9 cellular contexts compared by ENCODE assay signal in the genomic region with DNA sequence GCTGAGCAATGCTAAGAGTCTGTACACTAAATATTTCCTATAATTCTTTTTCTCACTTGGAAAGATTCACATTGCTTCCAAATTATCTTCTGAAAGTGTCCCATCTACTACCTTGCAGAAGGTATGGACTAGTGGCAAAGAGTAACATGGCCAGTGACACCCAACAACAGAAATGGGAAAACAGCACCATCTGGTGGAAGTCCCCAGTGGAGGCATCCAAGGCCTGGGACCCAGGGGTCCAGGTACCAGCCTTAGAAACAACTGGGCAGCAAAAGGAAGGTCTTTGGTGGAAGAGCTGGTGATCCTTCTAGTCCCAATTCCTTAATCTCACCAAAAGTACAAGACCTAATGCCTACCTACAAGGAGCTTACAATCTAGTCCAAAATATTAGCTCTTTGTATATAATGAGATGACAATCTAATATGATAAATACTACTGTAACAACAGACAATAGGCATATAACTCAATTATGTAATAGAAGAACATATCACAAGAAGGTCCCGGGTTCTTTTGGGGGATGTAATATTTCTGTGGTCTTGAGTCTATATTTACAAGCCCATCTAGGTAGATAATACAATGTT. TPM values are rescaled to one million over a fixed set of nuclear protein-coding genes. Genes with fewer than 3 reads are reported as not detected.
DNase-seq lines count a peak whose midpoint lies in the region; ATAC-seq, FAIRE-seq and TF ChIP-seq lines count a peak whose summit lies in the region.
"Had no signal": no experiment of that assay in that cellular context is flagged by ENCODE, and none has a peak within 500 bp of the region (broad histone marks: within the 10 kb centered on the region; RNA-seq: fewer than 3 reads in every experiment).

No MANE protein-coding gene starts in this region.

- H3K9ac ChIP-seq in HepG2 (ENCODE audit: insufficient read depth, low read depth, low read length) (no peak overlapping the region), smooth muscle cell (ENCODE audit: low read depth) (no peak overlapping the region)

- H3F3A ChIP-seq in smooth muscle cell (ENCODE audit: low read depth), result no peaks in the 10 kb centered on the region

- H3K27me3 ChIP-seq in HepG2 (ENCODE audit: control insufficient read depth in 1 of 2, insufficient read depth in 2 of 2, low read length in 2 of 2) (peaks cover 0 to 6% of the 10 kb centered on the region in 2 experiments; a peak in 1 of 5 replicates), smooth muscle cell (ENCODE audit: low read depth) (peaks cover 48% of the 10 kb centered on the region), aorta (ENCODE audit: control insufficient read depth in 1 of 2, insufficient read depth in 2 of 2, low read length in 1 of 2) (no peaks in the 10 kb centered on the region)

- no peak for TF ChIP-seq EP300 in HepG2 (IDR thresholded peaks at IDR 0.05; ENCODE audit: low read depth in 2 of 2, low read length in 2 of 2)
- TF ChIP-seq EP300 in HepG2 (CRISPR knock-in tag; IDR thresholded peaks at IDR 0.05; ENCODE audit: borderline replicate concordance), result no peak

- in situ Hi-C loops in HepG2 (cut with HindIII; ENCODE audit: extremely low pct_ligation_motif_present, low pct_unique_long_range_greater_than_20kb), result loop anchor here (5.0 to 10.0 kb wide), 2 partner anchors 52 to 350 kb away; no protein-coding TSS in a partner anchor

- H3K4me1 ChIP-seq in HepG2 (ENCODE audit: insufficient read depth, low read length) (peaks cover 6% of the 10 kb centered on the region; the same call in 1 of the 2 replicates), smooth muscle cell (ENCODE audit: low read depth) (no peaks in the 10 kb centered on the region), aorta (ENCODE audit: control insufficient read depth in 1 of 2, insufficient read depth in 2 of 2, low read length in 2 of 2) (no peaks in the 10 kb centered on the region)
- H3K4me1 ChIP-seq: tibial nerve had no signal

- H3K36me3 Mint-ChIP-seq in activated T-helper 17 cell treated with anti-CD3 and anti-CD28 coated beads, Interleukin-2, amount 50 U/mL, for 72 hours (ENCODE audit: low read depth), result peaks cover 42% of the 10 kb centered on the region

- peak; percentile 76 for ATAC-seq in activated T-helper 17 cell treated with anti-CD3 and anti-CD28 coated beads, Interleukin-2, amount 50 U/mL, for 72 hours (replicated peaks)
- ATAC-seq in HepG2 (peak; percentile 93), HG03025 (IDR thresholded peaks at IDR 0.05; ENCODE audit: low FRiP score, unreplicated experiment) (no peak), aorta (ENCODE audit: low FRiP score) (no peak)

- TF ChIP-seq CTCF in HepG2 (CRISPR knock-in tag; IDR thresholded peaks at IDR 0.05) (peak; percentile 65), smooth muscle cell (IDR thresholded peaks at IDR 0.05; ENCODE audit: borderline replicate concordance, insufficient read depth, poor library complexity, severe bottlenecking) (no peak)

- FAIRE-seq in HepG2 (lab: Jason Lieb, UNC), result peak; percentile 73

- H3K4me3 Mint-ChIP-seq in activated T-helper 17 cell treated with anti-CD3 and anti-CD28 coated beads, Interleukin-2, amount 50 U/mL, for 72 hours, result no peak overlapping the region

- TF ChIP-seq RAD21 in HepG2 (CRISPR knock-in tag; IDR thresholded peaks at IDR 0.05), result peak; percentile 73

- H3K27ac Mint-ChIP-seq in activated T-helper 17 cell treated with anti-CD3 and anti-CD28 coated beads, Interleukin-2, amount 50 U/mL, for 72 hours, result no peak overlapping the region

- POLR2A ChIA-PET in HepG2 (lab: Yijun Ruan, JAX), result no interaction called here

- H3K27ac ChIP-seq in HepG2 (ENCODE audit: extremely low read length, insufficient read depth, low read length) (no peak overlapping the region), smooth muscle cell (ENCODE audit: low read depth) (no peak overlapping the region), aorta (ENCODE audit: low read depth in 1 of 2, low read length in 2 of 2) (no peak overlapping the region)
- H3K27ac ChIP-seq: tibial nerve had no signal

- H4K20me1 ChIP-seq in HepG2 (ENCODE audit: insufficient read depth, low read length) (no peaks in the 10 kb centered on the region), smooth muscle cell (ENCODE audit: low read depth) (no peaks in the 10 kb centered on the region)

- no peak for TF ChIP-seq POLR2A in HepG2 (IDR thresholded peaks at IDR 0.05; ENCODE audit: insufficient read depth in 1 of 2, low read depth in 2 of 2, low read length in 2 of 2)

- intact Hi-C loops in HepG2 (cut with micrococcal nuclease; ENCODE audit: unreplicated experiment), result loop anchor here (1.0 kb wide), 1 partner anchor 221 kb away; no protein-coding TSS in a partner anchor
- intact Hi-C loops in aorta (cut with DNase I), result no loop called here

- no peak overlapping the region for H2AFZ ChIP-seq in HepG2 (ENCODE audit: low read length)
- H2AFZ ChIP-seq in smooth muscle cell (ENCODE audit: low read depth), result no peak overlapping the region

- CTCF ChIA-PET in HepG2 (lab: Yijun Ruan, JAX; ENCODE audit: low intra/inter-chr PET ratio, low total read pairs), result interaction anchor here (1.1 to 1.3 kb wide), 2 partner anchors 221 to 244 kb away, joined by 3 to 11 read pairs; no protein-coding TSS in a partner anchor

- no TSS peak for BruUV-seq in HepG2 (replicated peaks; lab: Mats Ljungman, UMichigan)

- H3K9me3 Mint-ChIP-seq in activated T-helper 17 cell treated with anti-CD3 and anti-CD28 coated beads, Interleukin-2, amount 50 U/mL, for 72 hours, result no peaks in the 10 kb centered on the region

- H3K79me2 ChIP-seq in HepG2 (ENCODE audit: insufficient read depth, low read length) (no peaks in the 10 kb centered on the region), smooth muscle cell (ENCODE audit: low read depth) (no peaks in the 10 kb centered on the region)

- H3K36me3 ChIP-seq in HepG2 (replicated peaks in 1 of 2; ENCODE audit: control insufficient read depth in 1 of 2, insufficient read depth in 2 of 2, low read length in 2 of 2), result no peaks in the 10 kb centered on the region
- no peaks in the 10 kb centered on the region for H3K36me3 ChIP-seq in smooth muscle cell (ENCODE audit: low read depth)
- H3K36me3 ChIP-seq in aorta (ENCODE audit: control insufficient read depth in 1 of 2, insufficient read depth in 2 of 2, low read length in 1 of 2), result no peaks in the 10 kb centered on the region
- H3K36me3 ChIP-seq: tibial nerve had no signal

- peaks cover 10% of the 10 kb centered on the region for H3K4me1 Mint-ChIP-seq in activated T-helper 17 cell treated with anti-CD3 and anti-CD28 coated beads, Interleukin-2, amount 50 U/mL, for 72 hours

- H3K4me3 ChIP-seq in HepG2 (replicated peaks in 1 of 3; ENCODE audit: insufficient read depth in 1 of 3, low read depth in 2 of 3, low read length in 3 of 3) (no peak overlapping the region), smooth muscle cell (no peak overlapping the region), aorta (ENCODE audit: low read length in 2 of 2) (no peak overlapping the region)
- H3K4me3 ChIP-seq: tibial nerve had no signal

- peak in 2 of 3 donors; percentile 6 to 37 for DNase-seq in stimulated activated CD4-positive, alpha-beta T cell treated with anti-CD3 and anti-CD28 coated beads, Interleukin-12 subunit alpha, Interleukin-12 subunit beta, amount 100 ng/mL, for 48 hours (ENCODE audit: low read depth in 2 of 3, low spot score in 1 of 3)
- DNase-seq in stimulated activated CD4-positive, alpha-beta T cell treated with anti-CD3 and anti-CD28 coated beads, Interleukin-12 subunit alpha, Interleukin-12 subunit beta, amount 100 ng/mL, for 4 hours, result no peak
- DNase-seq in NCI-H2227 (lab: John Stamatoyannopoulos, UW; ENCODE audit: unreplicated experiment) (peak; percentile 60), HepG2 (ENCODE audit: low spot score) (peak; percentile 49), smooth muscle cell (lab: John Stamatoyannopoulos, UW; ENCODE audit: unreplicated experiment) (no peak), aorta (no peak)

- H3K27me3 Mint-ChIP-seq in activated T-helper 17 cell treated with anti-CD3 and anti-CD28 coated beads, Interleukin-2, amount 50 U/mL, for 72 hours, result no peaks in the 10 kb centered on the region

- H3K9me3 ChIP-seq in HepG2 (ENCODE audit: low read length), result no peaks in the 10 kb centered on the region
- H3K9me3 ChIP-seq in smooth muscle cell (replicated peaks; ENCODE audit: low read depth), result no peaks in the 10 kb centered on the region
- no peaks in the 10 kb centered on the region for H3K9me3 ChIP-seq in aorta (ENCODE audit: control insufficient read depth, low read length)
- H3K9me3 ChIP-seq: tibial nerve had no signal

- H3K4me2 ChIP-seq in HepG2 (ENCODE audit: low read depth, low read length) (no peak overlapping the region), smooth muscle cell (no peak overlapping the region)

- 2% methylated on average over 1 of the region's 1 CpG for WGBS in HepG2 (ENCODE audit: low lambda C conversion rate)
- 70% methylated on average over 1 of the region's 1 CpG for WGBS in smooth muscle cell (ENCODE audit: low lambda C conversion rate)
- WGBS in aorta, 2 donors, result 58 to 61% methylated on average over 1 of the region's 1 CpG

RNA-seq across cellular contexts. Expression of a gene that starts 55.3 kb away (rescaled TPM):
- 100 to 1,000 TPM in 1 of 2 donors, 10 to 100 TPM in 1; 71.4 to 103 TPM for total RNA-seq in activated T-helper 17 cell treated with anti-CD3 and anti-CD28 coated beads, Interleukin-2, amount 50 U/mL, for 72 hours
- total RNA-seq in HepG2 (2016; rRNA removed; fragmentation: Illumina TruSeq; extraction: Trizol) (not detected in 2 replicates), smooth muscle cell (not detected in 2 replicates), aorta (1 to 10 TPM in 1 of 2 donors, under 1 TPM in 1; 0.84 to 3.6 TPM)
- total RNA-seq in HepG2 (2016; cell fraction: cytosol; rRNA removed; fragmentation: Illumina TruSeq; extraction: Trizol; ENCODE audit: low read depth), result not detected in 2 replicates
- 0.17 TPM in 1 of 2 replicates, not detected in the other for total RNA-seq in HepG2 (2016; cell fraction: insoluble cytoplasmic fraction; rRNA removed; fragmentation: Illumina TruSeq; extraction: Trizol)
- total RNA-seq in HepG2 (2016; cell fraction: membrane; rRNA removed; fragmentation: Illumina TruSeq; extraction: Trizol), result not detected in 2 replicates
- total RNA-seq in HepG2 (2016; cell fraction: nucleus; rRNA removed; fragmentation: Illumina TruSeq; extraction: Trizol), result not detected in 2 replicates
- polyA plus RNA-seq in HepG2 (2011; rRNA removed) (0.21 TPM in 1 of 2 replicates, not detected in the other), smooth muscle cell (not detected in 2 replicates), aorta (1 to 10 TPM in 1 of 2 donors, not detected in 1; 3.1 TPM)
- polyA plus RNA-seq in HepG2 (2011; cell fraction: cytosol; rRNA removed), result not detected in 2 replicates
- not detected in 2 replicates for polyA plus RNA-seq in HepG2 (2011; cell fraction: nucleus; rRNA removed)
- 0.60 TPM in 1 of 2 replicates, not detected in the other for polyA plus RNA-seq in HepG2 (2012)
- 0.18 and 0.36 TPM in 2 replicates for polyA plus RNA-seq in HepG2 (2016; cell fraction: cytosol; fragmentation: Illumina TruSeq; extraction: Trizol; ENCODE audit: low read depth)
- polyA plus RNA-seq in HepG2 (2016; cell fraction: insoluble cytoplasmic fraction; fragmentation: Illumina TruSeq; extraction: Trizol; ENCODE audit: low read depth), result not detected in 2 replicates
- 0.28 TPM in 1 of 2 replicates, not detected in the other for polyA plus RNA-seq in HepG2 (2016; cell fraction: membrane; fragmentation: Illumina TruSeq; extraction: Trizol; ENCODE audit: low read depth)
- polyA plus RNA-seq in HepG2 (2016; cell fraction: nucleus; fragmentation: Illumina TruSeq; extraction: Trizol; ENCODE audit: insufficient read depth, low read depth), result not detected in 2 replicates
- not detected in 2 replicates for polyA minus RNA-seq in HepG2 (2011; rRNA and poly(A)+ RNA removed; ENCODE audit: low replicate concordance)
- polyA minus RNA-seq in HepG2 (2011; cell fraction: cytosol; rRNA and poly(A)+ RNA removed), result not detected in 2 replicates
- polyA minus RNA-seq in HepG2 (2011; cell fraction: nucleus; rRNA and poly(A)+ RNA removed), result not detected in 2 replicates

Comparison
In these comparisons a context has a peak if more than half of its experiments do, and no peak if none do; other contexts are left out.
1. DNase-seq: peak in stimulated activated CD4-positive, alpha-beta T cell treated with anti-CD3 and anti-CD28 coated beads, Interleukin-12 subunit alpha, Interleukin-12 subunit beta, amount 100 ng/mL, for 48 hours (2 of 3), NCI-H2227 (single experiment) and HepG2 (single experiment); none in stimulated activated CD4-positive, alpha-beta T cell treated with anti-CD3 and anti-CD28 coated beads, Interleukin-12 subunit alpha, Interleukin-12 subunit beta, amount 100 ng/mL, for 4 hours (single experiment), smooth muscle cell (single experiment) and aorta (0 of 2).
2. ATAC-seq: peak in activated T-helper 17 cell treated with anti-CD3 and anti-CD28 coated beads, Interleukin-2, amount 50 U/mL, for 72 hours (single experiment) and HepG2 (single experiment); none in HG03025 (single experiment) and aorta (single experiment).
3. RNA of a gene that starts 55.3 kb away (total RNA-seq): 71.4 to 103 TPM in activated T-helper 17 cell treated with anti-CD3 and anti-CD28 coated beads, Interleukin-2, amount 50 U/mL, for 72 hours; 0.84 to 3.6 TPM in aorta, 0.17 TPM in HepG2 and not detected in smooth muscle cell; every median in the first group is over 10 times any median in the second.